ENCODE assay signal across 6 cellular contexts in the genomic region with DNA sequence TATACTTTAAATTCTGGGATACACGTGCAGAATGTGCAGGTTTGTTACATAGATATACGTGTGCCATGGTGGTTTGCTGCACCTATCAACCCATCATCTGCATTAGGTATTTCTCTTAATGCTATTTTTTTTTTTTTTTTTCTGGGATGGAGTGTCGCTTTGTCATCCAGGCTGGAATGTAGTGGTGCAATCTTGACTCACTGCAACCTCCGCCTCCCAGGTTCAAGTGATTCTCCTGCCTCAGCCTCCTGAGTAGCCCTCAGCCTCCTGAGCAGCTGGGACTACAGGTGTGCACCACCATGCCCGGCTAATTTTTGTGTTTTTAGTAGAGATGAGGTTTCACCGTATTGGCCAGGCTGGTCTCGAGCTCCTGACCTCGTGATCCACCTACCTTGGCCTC. TPM values are rescaled to one million over a fixed set of nuclear protein-coding genes. Genes with fewer than 3 reads are reported as not detected.
DNase-seq lines count a peak whose midpoint lies in the region; ATAC-seq and TF ChIP-seq lines count a peak whose summit lies in the region.
"Not testable (repeated sequence)": the region's sequence is repeated elsewhere in the genome, so short reads cannot be mapped to it uniquely, and the experiment has no call there.

No MANE protein-coding gene starts in this region.

- ATAC-seq in HCT116 = peak; percentile 45; the same call in 1 of the 2 replicates

- POLR2A ChIA-PET in HCT116 (lab: Charles Lee) = interaction anchor here (0.6 kb wide), 1 partner anchor 10 kb away, joined by 3 read pairs; no protein-coding TSS in a partner anchor
- POLR2A ChIA-PET in RWPE1 (lab: Yijun Ruan, JAX; ENCODE audit: low non-redundant PET) = not testable (repeated sequence)

- dilution Hi-C loops in mammary epithelial cell (cut with HindIII; ENCODE audit: low sequenced_read_pairs) = not testable (repeated sequence)

- H3K79me2 ChIP-seq in HCT116 (ENCODE audit: insufficient read depth, low read length); mammary epithelial cell (ENCODE audit: insufficient read depth, low read length); hepatocyte; trophoblast cell (ENCODE audit: control insufficient read depth, insufficient read depth, low read length, poor library complexity): not testable (repeated sequence)

- RAD21 ChIA-PET in HCT116 (lab: Charles Lee; ENCODE audit: low non-redundant PET in 1 of 2, low total read pairs in 2 of 2, uncharacterized antibody in 2 of 2, unreplicated experiment in 2 of 2) = not testable (repeated sequence)

- not testable (repeated sequence) for TF ChIP-seq RAD21 in HCT116 (IDR thresholded peaks at IDR 0.05; ENCODE audit: low read depth)

- not testable (repeated sequence) for H4K91ac ChIP-seq in trophoblast cell (ENCODE audit: low read depth, low read length)

- H3K9me3 ChIP-seq in HCT116 (ENCODE audit: control insufficient read depth in 1 of 2, insufficient read depth in 1 of 2, low read depth in 1 of 2, low read length in 2 of 2); mammary epithelial cell (replicated peaks; ENCODE audit: insufficient read depth, low read length); hepatocyte (ENCODE audit: low read depth); trophoblast cell (ENCODE audit: insufficient read depth, low read depth, low read length): not testable (repeated sequence)

- H3K27me3 ChIP-seq in HCT116 (ENCODE audit: insufficient read depth, low read length); mammary epithelial cell (ENCODE audit: insufficient read depth, low read length); hepatocyte; trophoblast cell (ENCODE audit: insufficient read depth, low read length): not testable (repeated sequence)

- H2AFZ ChIP-seq in HCT116 (ENCODE audit: low read depth, low read length, poor library complexity, severe bottlenecking); mammary epithelial cell (ENCODE audit: low read depth, low read length); hepatocyte; trophoblast cell (ENCODE audit: insufficient read depth, low read length, poor library complexity): not testable (repeated sequence)

- peaks cover 26 to 29% of the 10 kb centered on the region in 2 experiments for H3K36me3 ChIP-seq in HCT116 (ENCODE audit: control insufficient read depth in 1 of 2, insufficient read depth in 2 of 2, low read length in 2 of 2)
- not testable (repeated sequence) for H3K36me3 ChIP-seq in mammary epithelial cell (ENCODE audit: insufficient read depth, low read length); hepatocyte (replicated peaks; ENCODE audit: insufficient read depth, low read depth)
- H3K36me3 ChIP-seq in trophoblast cell (ENCODE audit: control insufficient read depth in 1 of 2, insufficient read depth in 2 of 2, low read length in 2 of 2) = peaks cover 20 to 27% of the 10 kb centered on the region in 2 experiments

- not testable (repeated sequence) for BruUV-seq in HCT116 (replicated peaks; lab: Mats Ljungman, UMichigan)
- BruUV-seq in mammary epithelial cell (replicated peaks; lab: Mats Ljungman, UMichigan) = TSS peak; percentile 93

- not testable (repeated sequence) for H3K9me2 ChIP-seq in HCT116 (ENCODE audit: insufficient read depth); hepatocyte (replicated peaks; ENCODE audit: insufficient read depth)

- 78% methylated on average over 8 of the region's 8 CpGs for WGBS in mammary epithelial cell (ENCODE audit: low coverage, missing lambda C conversion rate)
- WGBS in hepatocyte (ENCODE audit: low lambda C conversion rate, missing lambda C conversion rate) = 86% methylated on average over 8 of the region's 8 CpGs
- WGBS in trophoblast cell (ENCODE audit: extremely low coverage, insufficient coverage, insufficient read length) = no CpG with 5 or more reads among the region's 8 CpGs

- H3K4me2 ChIP-seq in HCT116 (ENCODE audit: low read length); mammary epithelial cell (ENCODE audit: insufficient read depth, low read depth, low read length); hepatocyte; trophoblast cell (ENCODE audit: low read length): not testable (repeated sequence)

- DNase-seq in HCT116 (ENCODE audit: low read depth, low spot score); RWPE1 (ENCODE audit: low spot score); epithelial cell of prostate (ENCODE audit: low read depth, low spot score); hepatocyte (ENCODE audit: low spot score): not testable (repeated sequence)
- DNase-seq in mammary epithelial cell (peak; percentile 40), trophoblast cell (peak; percentile 69 to 83)

- H4K12ac ChIP-seq in trophoblast cell (ENCODE audit: low read depth, low read length) = not testable (repeated sequence)

- H3K4me3 ChIP-seq in HCT116 (replicated peaks in 1 of 2; ENCODE audit: low read depth in 1 of 2, low read length in 2 of 2); mammary epithelial cell (replicated peaks in 1 of 3; ENCODE audit: insufficient read depth in 1 of 3, low read depth in 2 of 3, low read length in 3 of 3); hepatocyte; trophoblast cell (ENCODE audit: low read depth, low read length): not testable (repeated sequence)

- intact Hi-C loops in HCT116 (cut with micrococcal nuclease); mammary epithelial cell (cut with micrococcal nuclease): not testable (repeated sequence)

- H4K20me1 ChIP-seq in HCT116 (ENCODE audit: insufficient read depth); mammary epithelial cell (ENCODE audit: insufficient read depth, low read length); hepatocyte (ENCODE audit: insufficient read depth, poor library complexity, severe bottlenecking): not testable (repeated sequence)

- in situ Hi-C loops in mammary epithelial cell (cut with MboI; ENCODE audit: low sequenced_read_pairs in 2 of 2) = not testable (repeated sequence)

- not testable (repeated sequence) for H3K14ac ChIP-seq in trophoblast cell (ENCODE audit: low read length)

- not testable (repeated sequence) for TF ChIP-seq POLR2A in HCT116 (IDR thresholded peaks at IDR 0.05; ENCODE audit: borderline replicate concordance, extremely low read depth, insufficient read depth, insufficient read length)

- not testable (repeated sequence) for H3K79me1 ChIP-seq in trophoblast cell (ENCODE audit: low read length)

- H2BK12ac ChIP-seq in trophoblast cell (ENCODE audit: low read length) = not testable (repeated sequence)

- peaks cover 7 to 13% of the 10 kb centered on the region in 2 experiments for H3K4me1 ChIP-seq in HCT116 (ENCODE audit: control insufficient read depth in 1 of 2, insufficient read depth in 2 of 2, low read length in 2 of 2)
- not testable (repeated sequence) for H3K4me1 ChIP-seq in mammary epithelial cell (ENCODE audit: insufficient read depth, low read length); hepatocyte (ENCODE audit: insufficient read depth)
- peaks cover 4 to 11% of the 10 kb centered on the region in 2 experiments for H3K4me1 ChIP-seq in trophoblast cell (ENCODE audit: control insufficient read depth in 1 of 2, insufficient read depth in 2 of 2, low read length in 2 of 2)

- CTCF ChIA-PET in HCT116 (lab: Charles Lee); mammary epithelial cell (lab: Charles Lee; ENCODE audit: low non-redundant PET): not testable (repeated sequence)
- CTCF ChIA-PET in RWPE1 (lab: Yijun Ruan, JAX) = interaction anchor here (0.7 kb wide), 1 partner anchor 75 kb away, joined by 4 read pairs; no protein-coding TSS in a partner anchor

- H2AK5ac ChIP-seq in trophoblast cell (ENCODE audit: low read length) = not testable (repeated sequence)

- not testable (repeated sequence) for H3K9ac ChIP-seq in HCT116 (ENCODE audit: low read length); mammary epithelial cell (ENCODE audit: insufficient read depth, low read length); trophoblast cell (ENCODE audit: low read length)

- not testable (repeated sequence) for H2BK5ac ChIP-seq in trophoblast cell (ENCODE audit: low read depth, low read length, poor library complexity)

- not testable (repeated sequence) for H3K23ac ChIP-seq in trophoblast cell (ENCODE audit: low read length)

- H2BK120ac ChIP-seq in trophoblast cell (ENCODE audit: insufficient read depth, low read length, poor library complexity) = not testable (repeated sequence)

- H3K4ac ChIP-seq in trophoblast cell (ENCODE audit: low read depth, low read length) = not testable (repeated sequence)

- not testable (repeated sequence) for H3K27ac ChIP-seq in HCT116 (ENCODE audit: low read depth, low read length); trophoblast cell (ENCODE audit: low read depth, low read length)
- H3K27ac ChIP-seq in RWPE1 = peak overlapping the region; percentile 47; the same call in 1 of the 2 replicates
- peak overlapping the region; percentile 66 for H3K27ac ChIP-seq in mammary epithelial cell (ENCODE audit: insufficient read depth, low read depth, low read length)
- peak overlapping the region; percentile 92 for H3K27ac ChIP-seq in epithelial cell of prostate
- peak overlapping the region; percentile 58 for H3K27ac ChIP-seq in hepatocyte

- TF ChIP-seq CTCF in HCT116 (IDR thresholded peaks at IDR 0.05 in 2 of 3, conservative IDR thresholded peaks at IDR 0.05 in 1 of 3; ENCODE audit: borderline replicate concordance in 1 of 3, insufficient read depth in 1 of 3, low read depth in 2 of 3, low read length in 2 of 3); RWPE1 (conservative IDR thresholded peaks at IDR 0.05; ENCODE audit: low read depth); mammary epithelial cell (conservative IDR thresholded peaks at IDR 0.05 in 1 of 2, IDR thresholded peaks at IDR 0.05 in 1 of 2; ENCODE audit: extremely low read depth in 1 of 2, insufficient read depth in 1 of 2, low read depth in 1 of 2, low read length in 2 of 2); hepatocyte (IDR thresholded peaks at IDR 0.05; ENCODE audit: poor library complexity): not testable (repeated sequence)

- not testable (repeated sequence) for H4K8ac ChIP-seq in trophoblast cell (ENCODE audit: low read depth, low read length)

- not testable (repeated sequence) for H3K18ac ChIP-seq in trophoblast cell (ENCODE audit: low read length)

RNA-seq across cellular contexts. Expression of gene DEPDC5, which starts 45.5 kb away (rescaled TPM):
- total RNA-seq in HCT116 (2021; ENCODE audit: unreplicated experiment) (35.0 TPM), mammary epithelial cell (10 to 100 TPM; 14.8 to 23.6 TPM), hepatocyte (14.5 and 15.9 TPM in 2 replicates)
- polyA plus RNA-seq in HCT116 (2012) = 11.3 and 14.1 TPM in 2 replicates
- polyA plus RNA-seq in mammary epithelial cell (7.2 TPM), hepatocyte (12.9 and 14.7 TPM in 2 replicates)
- 34.5 TPM for polyA minus RNA-seq in mammary epithelial cell
- polyA plus RNA-seq in trophoblast cell (2013) = 11.8 and 13.4 TPM in 2 replicates

RNA-seq across cellular contexts. Expression of gene PRR14L, which starts 49.4 kb away (rescaled TPM):
- 61.5 TPM for total RNA-seq in HCT116 (2021; ENCODE audit: unreplicated experiment)
- polyA plus RNA-seq in HCT116 (2012) = 11.2 and 13.1 TPM in 2 replicates
- 10 to 100 TPM; 28.7 to 39.3 TPM for total RNA-seq in mammary epithelial cell
- polyA plus RNA-seq in mammary epithelial cell = 11.7 TPM
- polyA minus RNA-seq in mammary epithelial cell = 83.9 TPM
- 22.9 and 30.4 TPM in 2 replicates for total RNA-seq in hepatocyte
- 12.6 and 13.2 TPM in 2 replicates for polyA plus RNA-seq in hepatocyte
- polyA plus RNA-seq in trophoblast cell (2013) = 16.1 and 17.0 TPM in 2 replicates
